In the genomic region with DNA sequence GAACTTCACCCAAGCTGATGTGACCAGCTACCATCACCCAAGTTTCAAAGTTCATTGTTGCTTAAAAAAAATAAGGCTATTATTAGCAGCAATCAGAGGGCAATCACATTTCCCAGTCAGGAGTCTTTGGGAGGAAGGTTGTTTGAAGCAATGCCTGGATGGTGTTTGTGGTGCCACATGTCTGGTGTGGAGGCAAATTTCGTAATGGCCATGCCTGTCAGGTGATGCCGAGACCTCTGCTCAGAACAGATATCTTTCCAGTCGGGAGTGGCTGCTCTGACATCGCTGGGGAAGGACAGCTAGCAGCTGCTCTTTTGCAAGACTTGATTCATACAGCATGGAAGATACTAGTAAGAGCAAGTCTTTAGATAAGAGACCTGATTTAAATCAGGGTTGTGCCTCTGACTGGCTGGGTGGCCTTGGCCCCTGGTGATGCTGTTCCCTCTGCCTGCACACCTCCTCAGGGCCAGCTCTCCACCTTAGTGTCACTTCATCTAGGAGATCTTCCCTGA, we compare ENCODE assay signal across 1 cellular context.
A peak's percentile ranks its signal among the peaks of the same experiment; 100 is the strongest.
TF ChIP-seq lines count a peak whose summit lies in the region.

No MANE protein-coding gene starts in this region.

TF ChIP-seq in K562, 482 proteins besides CTCF, POLR2A, EP300 and RAD21 (continued from another document):
- TF ChIP-seq, protein P1, sequence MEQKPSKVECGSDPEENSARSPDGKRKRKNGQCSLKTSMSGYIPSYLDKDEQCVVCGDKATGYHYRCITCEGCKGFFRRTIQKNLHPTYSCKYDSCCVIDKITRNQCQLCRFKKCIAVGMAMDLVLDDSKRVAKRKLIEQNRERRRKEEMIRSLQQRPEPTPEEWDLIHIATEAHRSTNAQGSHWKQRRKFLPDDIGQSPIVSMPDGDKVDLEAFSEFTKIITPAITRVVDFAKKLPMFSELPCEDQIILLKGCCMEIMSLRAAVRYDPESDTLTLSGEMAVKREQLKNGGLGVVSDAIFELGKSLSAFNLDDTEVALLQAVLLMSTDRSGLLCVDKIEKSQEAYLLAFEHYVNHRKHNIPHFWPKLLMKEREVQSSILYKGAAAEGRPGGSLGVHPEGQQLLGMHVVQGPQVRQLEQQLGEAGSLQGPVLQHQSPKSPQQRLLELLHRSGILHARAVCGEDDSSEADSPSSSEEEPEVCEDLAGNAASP (IDR thresholded peaks at IDR 0.05), result no peak
- TF ChIP-seq, protein P2, sequence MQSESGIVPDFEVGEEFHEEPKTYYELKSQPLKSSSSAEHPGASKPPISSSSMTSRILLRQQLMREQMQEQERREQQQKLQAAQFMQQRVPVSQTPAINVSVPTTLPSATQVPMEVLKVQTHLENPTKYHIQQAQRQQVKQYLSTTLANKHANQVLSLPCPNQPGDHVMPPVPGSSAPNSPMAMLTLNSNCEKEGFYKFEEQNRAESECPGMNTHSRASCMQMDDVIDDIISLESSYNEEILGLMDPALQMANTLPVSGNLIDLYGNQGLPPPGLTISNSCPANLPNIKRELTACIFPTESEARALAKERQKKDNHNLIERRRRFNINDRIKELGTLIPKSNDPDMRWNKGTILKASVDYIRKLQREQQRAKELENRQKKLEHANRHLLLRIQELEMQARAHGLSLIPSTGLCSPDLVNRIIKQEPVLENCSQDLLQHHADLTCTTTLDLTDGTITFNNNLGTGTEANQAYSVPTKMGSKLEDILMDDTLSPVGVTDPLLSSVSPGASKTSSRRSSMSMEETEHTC (IDR thresholded peaks at IDR 0.05), result peak; percentile 56; the same call in 1 of the 2 replicates
- TF ChIP-seq TAL1 (IDR thresholded peaks at IDR 0.05) (peak; percentile 69), ZNF830 (CRISPR knock-in tag; IDR thresholded peaks at IDR 0.05) (no peak), CBFA2T2 (conservative IDR thresholded peaks at IDR 0.05) (peak; percentile 79), RFX5 (IDR thresholded peaks at IDR 0.05; ENCODE audit: low read depth, low read length) (no peak), SMAD4 (CRISPR knock-in tag; conservative IDR thresholded peaks at IDR 0.05) (peak; percentile 89), DPF2 (IDR thresholded peaks at IDR 0.05) (peak; percentile 21; the same call in 1 of the 2 replicates), TCF3 (CRISPR knock-in tag; IDR thresholded peaks at IDR 0.05) (peak; percentile 69), BACH1 (tag; IDR thresholded peaks at IDR 0.05) (0 out of 2 replicates have a peak, but pooled peaks have one; percentile 39), RCOR1 (IDR thresholded peaks at IDR 0.05; ENCODE audit: borderline replicate concordance in 1 of 2, low read depth in 2 of 2, low read length in 2 of 2) (peak; percentile 65 to 98; a peak in 3 of 4 replicates), RAD51 (IDR thresholded peaks at IDR 0.05; ENCODE audit: borderline replicate concordance, low read depth) (peak; percentile 35; the same call in 1 of the 2 replicates), RERE (CRISPR knock-in tag; IDR thresholded peaks at IDR 0.05; ENCODE audit: borderline replicate concordance) (no peak), ZNF583 (CRISPR knock-in tag; IDR thresholded peaks at IDR 0.05) (no peak), HMG20A (CRISPR knock-in tag; conservative IDR thresholded peaks at IDR 0.05) (peak; percentile 88), PRMT5 (CRISPR knock-in tag; IDR thresholded peaks at IDR 0.05) (no peak), JUN (IDR thresholded peaks at IDR 0.05; ENCODE audit: borderline replicate concordance, low read depth, low read length) (no peak), JUN (CRISPR knock-in tag; IDR thresholded peaks at IDR 0.05; ENCODE audit: borderline replicate concordance) (no peak), L3MBTL2 (IDR thresholded peaks at IDR 0.05) (peak; percentile 68), DDX20 (tag; IDR thresholded peaks at IDR 0.05; ENCODE audit: low read depth) (no peak), HDAC1 (IDR thresholded peaks at IDR 0.05) (peak in 1 of 2 experiments; percentile 74; a peak in 2 of 4 replicates), TSHZ1 (CRISPR knock-in tag; IDR thresholded peaks at IDR 0.05) (no peak), CEBPB (tag; IDR thresholded peaks at IDR 0.05) (peak; percentile 95), ZNF239 (CRISPR knock-in tag; IDR thresholded peaks at IDR 0.05) (0 out of 2 replicates have a peak, but pooled peaks have one; percentile 22), RBM25 (IDR thresholded peaks at IDR 0.05; ENCODE audit: low read depth, low read length, severe bottlenecking) (no peak), ZBTB5 (IDR thresholded peaks at IDR 0.05) (no peak), KLF16 (IDR thresholded peaks at IDR 0.05) (peak; percentile 54; the same call in 1 of the 2 replicates), JUND (IDR thresholded peaks at IDR 0.05; ENCODE audit: borderline replicate concordance, low read depth, low read length) (0 out of 2 replicates have a peak, but pooled peaks have one; percentile 15), JUND (tag; IDR thresholded peaks at IDR 0.05; ENCODE audit: borderline replicate concordance, low read depth, low read length) (no peak), SIN3A (IDR thresholded peaks at IDR 0.05; ENCODE audit: borderline replicate concordance in 2 of 2, control insufficient read depth in 1 of 2, low read depth in 2 of 2, low read length in 2 of 2) (no peak), NR4A1 (CRISPR knock-in tag; IDR thresholded peaks at IDR 0.05) (no peak), NR4A1 (tag; IDR thresholded peaks at IDR 0.05) (peak; percentile 58; the same call in 1 of the 2 replicates)
- TF ChIP-seq, protein P3, sequence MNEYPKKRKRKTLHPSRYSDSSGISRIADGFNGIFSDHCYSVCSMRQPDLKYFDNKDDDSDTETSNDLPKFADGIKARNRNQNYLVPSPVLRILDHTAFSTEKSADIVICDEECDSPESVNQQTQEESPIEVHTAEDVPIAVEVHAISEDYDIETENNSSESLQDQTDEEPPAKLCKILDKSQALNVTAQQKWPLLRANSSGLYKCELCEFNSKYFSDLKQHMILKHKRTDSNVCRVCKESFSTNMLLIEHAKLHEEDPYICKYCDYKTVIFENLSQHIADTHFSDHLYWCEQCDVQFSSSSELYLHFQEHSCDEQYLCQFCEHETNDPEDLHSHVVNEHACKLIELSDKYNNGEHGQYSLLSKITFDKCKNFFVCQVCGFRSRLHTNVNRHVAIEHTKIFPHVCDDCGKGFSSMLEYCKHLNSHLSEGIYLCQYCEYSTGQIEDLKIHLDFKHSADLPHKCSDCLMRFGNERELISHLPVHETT (CRISPR knock-in tag; conservative IDR thresholded peaks at IDR 0.05 in 1 of 2, IDR thresholded peaks at IDR 0.05 in 1 of 2), result 0 out of 4 replicates have a peak, but pooled peaks of 1 of the 2 experiments have one; percentile 34
- TF ChIP-seq, protein P4, sequence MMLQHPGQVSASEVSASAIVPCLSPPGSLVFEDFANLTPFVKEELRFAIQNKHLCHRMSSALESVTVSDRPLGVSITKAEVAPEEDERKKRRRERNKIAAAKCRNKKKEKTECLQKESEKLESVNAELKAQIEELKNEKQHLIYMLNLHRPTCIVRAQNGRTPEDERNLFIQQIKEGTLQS (IDR thresholded peaks at IDR 0.05), result peak; percentile 35; the same call in 1 of the 2 replicates
- TF ChIP-seq, protein P4 (CRISPR knock-in tag; conservative IDR thresholded peaks at IDR 0.05), result no peak
- TF ChIP-seq, protein P5, sequence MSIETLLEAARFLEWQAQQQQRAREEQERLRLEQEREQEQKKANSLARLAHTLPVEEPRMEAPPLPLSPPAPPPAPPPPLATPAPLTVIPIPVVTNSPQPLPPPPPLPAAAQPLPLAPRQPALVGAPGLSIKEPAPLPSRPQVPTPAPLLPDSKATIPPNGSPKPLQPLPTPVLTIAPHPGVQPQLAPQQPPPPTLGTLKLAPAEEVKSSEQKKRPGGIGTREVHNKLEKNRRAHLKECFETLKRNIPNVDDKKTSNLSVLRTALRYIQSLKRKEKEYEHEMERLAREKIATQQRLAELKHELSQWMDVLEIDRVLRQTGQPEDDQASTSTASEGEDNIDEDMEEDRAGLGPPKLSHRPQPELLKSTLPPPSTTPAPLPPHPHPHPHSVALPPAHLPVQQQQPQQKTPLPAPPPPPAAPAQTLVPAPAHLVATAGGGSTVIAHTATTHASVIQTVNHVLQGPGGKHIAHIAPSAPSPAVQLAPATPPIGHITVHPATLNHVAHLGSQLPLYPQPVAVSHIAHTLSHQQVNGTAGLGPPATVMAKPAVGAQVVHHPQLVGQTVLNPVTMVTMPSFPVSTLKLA (conservative IDR thresholded peaks at IDR 0.05), result 0 out of 4 replicates have a peak, but pooled peaks of 1 of the 2 experiments have one; percentile 17
